ENCODE assay signal across 23 cellular contexts in the genomic region with DNA sequence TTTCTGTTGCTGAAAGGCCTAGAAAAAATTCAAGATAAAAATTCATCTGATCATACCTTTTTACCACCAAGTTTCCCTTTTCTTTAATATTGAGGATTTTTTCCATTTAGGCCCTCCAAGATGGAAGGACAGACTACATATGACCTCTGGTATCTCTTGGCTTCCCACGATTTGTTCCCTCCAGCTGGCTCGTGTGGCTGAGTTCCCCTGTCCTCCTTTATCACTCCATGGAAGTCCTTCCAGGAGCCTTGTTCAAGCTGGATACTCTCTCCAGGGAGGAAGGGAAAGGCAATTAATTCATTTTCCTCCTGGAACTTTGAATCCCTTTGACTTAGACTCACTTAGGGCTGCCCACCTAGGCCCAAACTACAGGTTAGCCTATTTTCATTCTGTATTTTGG.
"Had no signal": no experiment of that assay in that cellular context is flagged by ENCODE, and none has a peak within 500 bp of the region (broad histone marks: within the 10 kb centered on the region; RNA-seq: fewer than 3 reads in every experiment).

No MANE protein-coding gene starts in this region.

- H3K9me3 ChIP-seq: esophagus muscularis mucosa, gastroesophageal sphincter, heart left ventricle, left lung, lower lobe of right lung had no signal

- H3K4me1 ChIP-seq: esophagus muscularis mucosa, foreskin keratinocyte, gastroesophageal sphincter, left lung, lower lobe of right lung had no signal

- H3K4me2 ChIP-seq: hepatocyte had no signal

- H3K79me2 ChIP-seq: hepatocyte had no signal

- H3K4me3 ChIP-seq: coronary artery, dorsolateral prefrontal cortex, esophagus muscularis mucosa, gastroesophageal sphincter, heart left ventricle, hepatocyte, left lung, lower lobe of right lung had no signal

- H3K27ac ChIP-seq: coronary artery, dorsolateral prefrontal cortex, esophagus muscularis mucosa, foreskin keratinocyte, gastroesophageal sphincter, heart left ventricle, hepatocyte, left lung, lower lobe of right lung had no signal

- DNase-seq: dermis blood vessel endothelial cell; dorsolateral prefrontal cortex; effector CD4-positive, alpha-beta T cell; effector memory CD4-positive, alpha-beta T cell; foreskin keratinocyte; heart left ventricle; hypothalamus; immature natural killer cell; islet precursor cell; kidney; kidney glomerular epithelial cell; left lung; left ventricle myocardium superior; lower lobe of right lung; mesendoderm; midbrain had no signal

- FAIRE-seq: colon, endothelial cell of umbilical vein, frontal cortex, kidney had no signal

- ATAC-seq: foreskin keratinocyte, gastroesophageal sphincter, heart left ventricle, left lung, left ventricle myocardium superior, lower lobe of right lung had no signal

- H3K27me3 ChIP-seq: dorsolateral prefrontal cortex, esophagus muscularis mucosa, foreskin keratinocyte, gastroesophageal sphincter, heart left ventricle, hepatocyte, left lung had no signal

- H2AFZ ChIP-seq: hepatocyte had no signal
